13 cellular contexts compared by ENCODE assay signal in the genomic region with DNA sequence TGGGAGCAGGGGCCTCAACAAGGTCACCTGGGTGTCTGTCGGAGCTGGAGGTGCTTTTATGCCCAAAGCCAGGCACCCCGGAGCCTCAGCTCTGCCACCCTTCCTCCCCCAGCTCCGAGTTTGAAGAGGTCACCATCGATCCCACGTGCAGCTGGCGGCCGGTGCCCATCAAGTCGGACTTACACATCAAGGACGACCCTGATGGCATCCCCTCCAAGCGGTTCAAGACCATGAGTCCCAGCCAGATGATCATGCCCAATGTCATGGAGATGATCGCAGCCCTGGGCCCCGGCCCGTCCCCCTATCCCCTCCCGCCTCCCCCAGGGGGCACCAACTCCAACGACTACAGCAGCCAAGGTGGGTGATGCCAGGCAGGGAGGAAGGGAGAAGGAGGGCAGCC. TPM values are rescaled to one million over a fixed set of nuclear protein-coding genes. Genes with fewer than 3 reads are reported as not detected.
DNase-seq lines count a peak whose midpoint lies in the region; ATAC-seq and TF ChIP-seq lines count a peak whose summit lies in the region.
"Had no signal": no experiment of that assay in that cellular context is flagged by ENCODE, and none has a peak within 500 bp of the region (broad histone marks: within the 10 kb centered on the region; RNA-seq: fewer than 3 reads in every experiment).

No MANE protein-coding gene starts in this region.

- no peaks in the 10 kb centered on the region for H3K9me3 ChIP-seq in right cardiac atrium (ENCODE audit: control insufficient read depth, low read length)
- H3K9me3 ChIP-seq: BE2C, HAP-1 had no signal

- H3K4me1 ChIP-seq in right cardiac atrium (ENCODE audit: control insufficient read depth, insufficient read depth, low read length), result no peaks in the 10 kb centered on the region
- H3K4me1 ChIP-seq: HAP-1 had no signal

- ATAC-seq in left ventricle myocardium superior (no peak), right cardiac atrium (no peak), memory B cell (ENCODE audit: low read depth) (no peak), GM21423 (IDR thresholded peaks at IDR 0.05; ENCODE audit: unreplicated experiment) (no peak), WTC11 (no peak)

- 87% methylated on average over 15 of the region's 15 CpGs for WGBS in right cardiac atrium

- H3K4me1 Mint-ChIP-seq in chondrocyte (ENCODE audit: low read depth), result no peaks in the 10 kb centered on the region
- H3K4me1 Mint-ChIP-seq in memory B cell, result peaks cover 6% of the 10 kb centered on the region
- H3K4me1 Mint-ChIP-seq in WTC11, result no peaks in the 10 kb centered on the region
- H3K4me1 Mint-ChIP-seq: CD4-positive, alpha-beta memory T cell had no signal

- TF ChIP-seq CTCF in chondrocyte (IDR thresholded peaks at IDR 0.05) (no peak), WTC11 (IDR thresholded peaks at IDR 0.05) (no peak)

- no peaks in the 10 kb centered on the region for H3K27me3 Mint-ChIP-seq in chondrocyte (ENCODE audit: low read depth)
- H3K27me3 Mint-ChIP-seq in memory B cell, result no peaks in the 10 kb centered on the region
- H3K27me3 Mint-ChIP-seq in WTC11 (ENCODE audit: low read depth), result no peaks in the 10 kb centered on the region
- H3K27me3 Mint-ChIP-seq: CD4-positive, alpha-beta memory T cell had no signal

- CTCF ChIA-PET in WTC11 (lab: Charles Lee), result interaction anchor here (1.1 kb wide), 1 partner anchor 13 kb away, joined by 3 read pairs; no protein-coding TSS in a partner anchor

- H3K27me3 ChIP-seq in right cardiac atrium (ENCODE audit: control insufficient read depth, insufficient read depth), result no peaks in the 10 kb centered on the region
- H3K27me3 ChIP-seq: BE2C had no signal

- no peak overlapping the region for H3K27ac Mint-ChIP-seq in chondrocyte (ENCODE audit: unreplicated experiment)
- peak overlapping the region; percentile 41 for H3K27ac Mint-ChIP-seq in memory B cell
- no peak overlapping the region for H3K27ac Mint-ChIP-seq in WTC11
- H3K27ac Mint-ChIP-seq: CD4-positive, alpha-beta memory T cell had no signal

- peaks cover 30% of the 10 kb centered on the region for H3K36me3 Mint-ChIP-seq in chondrocyte (ENCODE audit: low read depth)
- peaks cover 43% of the 10 kb centered on the region for H3K36me3 Mint-ChIP-seq in memory B cell
- peaks cover 29% of the 10 kb centered on the region for H3K36me3 Mint-ChIP-seq in WTC11

- DNase-seq in left ventricle myocardium superior (peak; percentile 18), right cardiac atrium (no peak), chondrocyte (ENCODE audit: low spot score) (peak; percentile 64), memory B cell (ENCODE audit: low spot score in 2 of 2) (no peak), NCI-H2171 treated with DMSO at 0.1 percent for 48 hours (lab: John Stamatoyannopoulos, UW) (no peak), WTC11 (ENCODE audit: low spot score) (no peak)
- DNase-seq: ACHN; BE2C; CD4-positive, alpha-beta memory T cell; DMS79 had no signal

- H3K9me3 Mint-ChIP-seq in chondrocyte (ENCODE audit: low read depth) (no peaks in the 10 kb centered on the region), memory B cell (no peaks in the 10 kb centered on the region), WTC11 (no peaks in the 10 kb centered on the region)
- H3K9me3 Mint-ChIP-seq: CD4-positive, alpha-beta memory T cell had no signal

- POLR2A ChIA-PET in WTC11 (lab: Charles Lee), result no interaction called here

- H3K4me3 Mint-ChIP-seq in chondrocyte (ENCODE audit: unreplicated experiment) (no peak overlapping the region), memory B cell (no peak overlapping the region), WTC11 (no peak overlapping the region)
- H3K4me3 Mint-ChIP-seq: CD4-positive, alpha-beta memory T cell had no signal

- H3K27ac ChIP-seq in right cardiac atrium (ENCODE audit: low read length), result no peak overlapping the region
- H3K27ac ChIP-seq: C4-2B had no signal

- no peak overlapping the region for H3K4me3 ChIP-seq in right cardiac atrium (ENCODE audit: low read length)
- H3K4me3 ChIP-seq: HAP-1 had no signal

- intact Hi-C loops in left ventricle myocardium superior (cut with micrococcal nuclease), result no loop called here
- intact Hi-C loops in right cardiac atrium (cut with DNase I), result no loop called here

TF ChIP-seq in WTC11, 78 proteins besides CTCF, POLR2A, EP300 and RAD21:
- TF ChIP-seq ZNF121 (CRISPR knock-in tag; IDR thresholded peaks at IDR 0.05), result no peak
- TF ChIP-seq ZBTB21 (CRISPR knock-in tag; IDR thresholded peaks at IDR 0.05; ENCODE audit: borderline replicate concordance), result no peak
- no peak for TF ChIP-seq ARID4B (CRISPR knock-in tag; IDR thresholded peaks at IDR 0.05; ENCODE audit: borderline replicate concordance)
- TF ChIP-seq FOXJ3 (CRISPR knock-in tag; IDR thresholded peaks at IDR 0.05; ENCODE audit: borderline replicate concordance), result no peak
- TF ChIP-seq TCF7 (CRISPR knock-in tag; IDR thresholded peaks at IDR 0.05; ENCODE audit: low read depth), result no peak
- TF ChIP-seq JAZF1 (CRISPR knock-in tag; IDR thresholded peaks at IDR 0.05), result no peak
- TF ChIP-seq NFE2L1 (CRISPR knock-in tag; IDR thresholded peaks at IDR 0.05), result no peak
- TF ChIP-seq RORB (CRISPR knock-in tag; IDR thresholded peaks at IDR 0.05), result no peak
- TF ChIP-seq PRRX2 (CRISPR knock-in tag; IDR thresholded peaks at IDR 0.05), result no peak
- TF ChIP-seq ZNF232 (CRISPR knock-in tag; IDR thresholded peaks at IDR 0.05), result no peak
- no peak for TF ChIP-seq E2F4 (CRISPR knock-in tag; IDR thresholded peaks at IDR 0.05; ENCODE audit: borderline replicate concordance, low read depth)

RNA-seq across cellular contexts. Expression of gene PPIF, which starts 41.3 kb away (rescaled TPM):
- total RNA-seq in left ventricle myocardium superior (139 TPM), right cardiac atrium (100 to 1,000 TPM in 3 of 4 donors, 10 to 100 TPM in 1; 91.8 to 121 (median 110) TPM), chondrocyte (11.0 to 16.2 TPM (median 15.2 TPM) in 3 replicates), WTC11 (2021) (80.9 to 91.4 TPM (median 89.9 TPM) in 3 replicates)
- polyA plus RNA-seq in right cardiac atrium, result 97.7 TPM

Comparison
In these comparisons a context has a peak if more than half of its experiments do, and no peak if none do; other contexts are left out.
1. DNase-seq: peak in left ventricle myocardium superior (single experiment) and chondrocyte (single experiment); none in right cardiac atrium (0 of 3), memory B cell (0 of 2), NCI-H2171 treated with DMSO at 0.1 percent for 48 hours (single experiment) and WTC11 (single experiment).